Comparison of ENCODE assay signal across 2 cellular contexts in the genomic region with DNA sequence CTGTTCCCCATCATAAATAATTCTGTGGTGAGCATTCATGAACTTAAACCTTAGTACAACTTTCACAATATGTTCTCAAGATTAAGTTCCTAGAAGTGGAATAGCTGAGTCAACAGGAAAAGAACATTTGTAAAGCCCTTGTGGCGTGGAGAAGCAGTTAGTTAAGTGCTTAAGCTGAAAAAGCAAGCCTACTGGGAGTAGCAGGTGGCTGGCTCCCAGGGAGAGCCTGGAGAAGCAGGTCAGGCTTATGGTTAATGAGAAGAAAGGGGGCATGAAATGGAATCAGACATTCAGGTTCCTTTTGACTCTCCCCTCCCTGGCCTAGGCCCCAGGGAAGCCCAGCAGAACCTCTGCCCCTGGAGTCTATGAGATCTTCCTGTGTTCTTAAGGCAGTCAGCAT.
A peak's percentile ranks its signal among the peaks of the same experiment; 100 is the strongest.
TF ChIP-seq lines count a peak whose summit lies in the region.

No MANE protein-coding gene starts in this region.

TF ChIP-seq in IMR-90, 13 proteins besides CTCF, POLR2A, EP300 and RAD21:
- TF ChIP-seq, protein P1, sequence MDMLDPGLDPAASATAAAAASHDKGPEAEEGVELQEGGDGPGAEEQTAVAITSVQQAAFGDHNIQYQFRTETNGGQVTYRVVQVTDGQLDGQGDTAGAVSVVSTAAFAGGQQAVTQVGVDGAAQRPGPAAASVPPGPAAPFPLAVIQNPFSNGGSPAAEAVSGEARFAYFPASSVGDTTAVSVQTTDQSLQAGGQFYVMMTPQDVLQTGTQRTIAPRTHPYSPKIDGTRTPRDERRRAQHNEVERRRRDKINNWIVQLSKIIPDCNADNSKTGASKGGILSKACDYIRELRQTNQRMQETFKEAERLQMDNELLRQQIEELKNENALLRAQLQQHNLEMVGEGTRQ (IDR thresholded peaks at IDR 0.05; ENCODE audit: low read depth, low read length) = no peak
- TF ChIP-seq MAFK (IDR thresholded peaks at IDR 0.05; ENCODE audit: low read depth, low read length) = peak; percentile 57; the same call in 1 of the 2 replicates

TF ChIP-seq in H1, 55 proteins besides CTCF, POLR2A, EP300 and RAD21:
- TF ChIP-seq TBP (IDR thresholded peaks at IDR 0.05; ENCODE audit: low read depth, low read length) = no peak
- TF ChIP-seq, protein P2, sequence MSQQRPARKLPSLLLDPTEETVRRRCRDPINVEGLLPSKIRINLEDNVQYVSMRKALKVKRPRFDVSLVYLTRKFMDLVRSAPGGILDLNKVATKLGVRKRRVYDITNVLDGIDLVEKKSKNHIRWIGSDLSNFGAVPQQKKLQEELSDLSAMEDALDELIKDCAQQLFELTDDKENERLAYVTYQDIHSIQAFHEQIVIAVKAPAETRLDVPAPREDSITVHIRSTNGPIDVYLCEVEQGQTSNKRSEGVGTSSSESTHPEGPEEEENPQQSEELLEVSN (IDR thresholded peaks at IDR 0.05) = peak; percentile 81
- TF ChIP-seq, protein P3, sequence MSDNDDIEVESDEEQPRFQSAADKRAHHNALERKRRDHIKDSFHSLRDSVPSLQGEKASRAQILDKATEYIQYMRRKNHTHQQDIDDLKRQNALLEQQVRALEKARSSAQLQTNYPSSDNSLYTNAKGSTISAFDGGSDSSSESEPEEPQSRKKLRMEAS (IDR thresholded peaks at IDR 0.05) = peak; percentile 82
- TF ChIP-seq, protein P1 (IDR thresholded peaks at IDR 0.05; ENCODE audit: low read length) = no peak
